Comparison of ENCODE assay signal across 31 cellular contexts in the genomic region with DNA sequence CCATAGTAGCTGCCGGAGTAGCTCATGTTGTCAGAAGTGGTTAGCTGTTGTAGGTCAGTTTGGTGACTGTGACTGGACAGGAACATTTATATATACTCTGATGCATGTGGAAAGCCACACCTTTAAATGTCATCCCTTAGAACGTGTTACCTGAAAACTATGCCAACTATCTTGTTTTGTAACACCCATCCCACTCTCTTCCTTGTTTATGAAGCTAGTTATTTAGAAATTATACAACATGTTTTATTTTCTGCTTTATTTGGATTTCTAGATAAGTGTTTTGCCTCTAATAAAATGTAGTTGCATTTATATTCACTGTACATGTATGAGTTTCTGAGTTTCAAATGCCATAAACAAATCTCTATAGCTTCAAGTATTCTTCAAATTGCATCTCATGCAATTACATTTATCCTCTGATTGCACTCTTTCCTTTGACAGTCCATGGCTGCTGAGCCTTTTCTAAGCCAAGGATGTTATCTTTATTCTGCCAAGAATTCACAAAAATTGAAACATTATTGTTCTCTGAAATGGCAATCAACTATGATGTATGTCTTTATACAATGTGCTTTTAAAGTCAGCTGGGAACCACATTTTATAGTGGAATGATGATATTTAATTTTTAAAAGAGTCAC. TPM values are rescaled to one million over a fixed set of nuclear protein-coding genes. Genes with fewer than 3 reads are reported as not detected.
"Had no signal": no experiment of that assay in that cellular context is flagged by ENCODE, and none has a peak within 500 bp of the region (broad histone marks: within the 10 kb centered on the region; RNA-seq: fewer than 3 reads in every experiment).

A gene with protein sequence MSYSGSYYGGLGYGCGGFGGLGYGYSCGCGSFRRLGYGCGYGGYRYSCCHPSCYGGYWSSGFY (minus strand): TSS at position 51 of the 632 bp plus-strand sequence. CDS start 25 bp downstream, at position 26.

- H3K27ac Mint-ChIP-seq: dendritic cell treated with granulocyte-macrophage colony-stimulating factor and Interleukin-4, amounts not matched to agents 40 ng/mL and 50 ng/mL, for 4 days; mesothelial cell of epicardium had no signal

- H3K36me3 Mint-ChIP-seq: mesothelial cell of epicardium had no signal

- H3K4me3 Mint-ChIP-seq: dendritic cell treated with granulocyte-macrophage colony-stimulating factor and Interleukin-4, amounts not matched to agents 40 ng/mL and 50 ng/mL, for 4 days; mesothelial cell of epicardium had no signal

- H3K36me3 ChIP-seq: colonic mucosa, esophagus squamous epithelium, gastrocnemius medialis, heart right ventricle, left lung, lower lobe of right lung had no signal

- ATAC-seq: esophagus mucosa, gastrocnemius medialis, heart right ventricle, left cardiac atrium, left lung, left ventricle myocardium superior, lower lobe of right lung, mucosa of descending colon had no signal

- H3K4me3 ChIP-seq: colonic mucosa, esophagus squamous epithelium, gastrocnemius medialis, heart right ventricle, left lung, lower lobe of right lung, mucosa of descending colon had no signal

- H3K27ac ChIP-seq: colonic mucosa, epithelial cell of prostate, esophagus squamous epithelium, gastrocnemius medialis, heart right ventricle, left lung, lower lobe of right lung had no signal

- H3K27me3 ChIP-seq: colonic mucosa, esophagus squamous epithelium, gastrocnemius medialis, heart right ventricle, left lung had no signal

- H3K27me3 Mint-ChIP-seq: dendritic cell treated with granulocyte-macrophage colony-stimulating factor and Interleukin-4, amounts not matched to agents 40 ng/mL and 50 ng/mL, for 4 days had no signal

- H3K9me3 ChIP-seq: colonic mucosa, esophagus squamous epithelium, gastrocnemius medialis, left lung, lower lobe of right lung had no signal

- H3K4me1 Mint-ChIP-seq: mesothelial cell of epicardium had no signal

- H3K4me1 ChIP-seq: colonic mucosa, esophagus squamous epithelium, gastrocnemius medialis, heart right ventricle, left lung, lower lobe of right lung had no signal

- DNase-seq: cerebellar nuclear complex; colonic mucosa; cortex of kidney; effector CD4-positive, alpha-beta T cell; effector memory CD4-positive, alpha-beta T cell; erythroblast; esophagus squamous epithelium; foreskin fibroblast; foreskin melanocyte; gastrocnemius medialis; glutamatergic neuron; heart right ventricle; hippocampal formation; left cardiac atrium; left lung; left ventricle myocardium superior; lower lobe of right lung; mesenchymal stem cell; mucosa of descending colon had no signal

RNA-seq across cellular contexts. Expression of the gene that starts here (rescaled TPM):
- total RNA-seq: chondrocyte, colonic mucosa, dermis microvascular lymphatic vessel endothelial cell, endothelial cell of umbilical vein, esophagus mucosa, esophagus squamous epithelium, gastrocnemius medialis, glomerular endothelial cell, heart right ventricle, kidney epithelial cell, left cardiac atrium, left lung, left ventricle myocardium superior, lower lobe of right lung, lung microvascular endothelial cell, mesenteric fat pad, mesothelial cell of epicardium, mucosa of descending colon had no signal
- polyA plus RNA-seq: endothelial cell of umbilical vein, heart right ventricle, keratinocyte had no signal
